Comparison of ENCODE assay signal across 8 cellular contexts in the genomic region with DNA sequence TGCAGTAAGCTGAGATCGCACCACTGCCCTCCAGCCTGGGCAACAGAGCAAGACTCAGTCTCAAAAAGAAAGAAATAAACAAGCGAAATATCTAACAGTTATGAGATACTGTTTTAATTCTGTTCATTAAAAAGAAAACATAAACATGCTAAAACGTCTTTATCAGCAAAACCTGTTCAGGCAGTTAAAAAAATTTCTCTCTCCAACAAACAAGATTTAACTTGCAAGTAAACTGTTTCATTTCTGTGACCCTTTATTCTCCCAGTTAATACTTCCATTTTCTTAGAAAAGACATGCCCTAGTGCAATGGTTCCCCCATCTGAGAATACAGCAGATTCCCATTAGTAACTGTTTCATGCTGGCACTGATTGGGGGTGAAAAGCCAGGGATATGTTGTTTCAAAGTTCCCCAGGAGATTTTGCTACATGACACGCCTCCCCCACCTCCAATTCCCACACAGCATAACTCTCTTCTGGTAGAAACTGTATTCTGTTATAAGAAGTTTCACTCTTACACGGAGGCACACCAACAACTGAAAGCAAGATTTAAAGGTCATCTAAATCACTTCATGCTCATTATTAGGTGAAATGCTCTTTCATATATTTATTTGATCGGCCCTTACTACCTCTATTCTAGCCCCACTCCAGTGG. TPM values are rescaled to one million over a fixed set of nuclear protein-coding genes. Genes with fewer than 3 reads are reported as not detected.
A peak's percentile ranks its signal among the peaks of the same experiment; 100 is the strongest.
DNase-seq lines count a peak whose midpoint lies in the region; ATAC-seq, FAIRE-seq and TF ChIP-seq lines count a peak whose summit lies in the region.

No MANE protein-coding gene starts in this region.

- DNase-seq in GM18507 (ENCODE audit: extremely low spot score, insufficient read length, low read depth) (no peak), RWPE2 (ENCODE audit: low spot score) (no peak), NCI-H2107 (lab: John Stamatoyannopoulos, UW) (no peak), HFFc6 (no peak), ureter (ENCODE audit: low spot score) (no peak), NCI-H1436 treated with DMSO at 0.1 percent for 48 hours (lab: John Stamatoyannopoulos, UW) (no peak)
- DNase-seq in naive thymus-derived CD4-positive, alpha-beta T cell, result no peak

- H3K27me3 ChIP-seq in RWPE2 (ENCODE audit: insufficient read depth, poor library complexity, severe bottlenecking), result no peaks in the 10 kb centered on the region
- no peaks in the 10 kb centered on the region for H3K27me3 ChIP-seq in naive thymus-derived CD4-positive, alpha-beta T cell (ENCODE audit: control insufficient read depth in 2 of 2, insufficient read depth in 2 of 2, low read length in 2 of 2)

- peak overlapping the region; percentile 3 to 73 (median 65) for H3K4me3 Mint-ChIP-seq in naive thymus-derived CD4-positive, alpha-beta T cell
- no peak overlapping the region for H3K4me3 Mint-ChIP-seq in HFFc6

- intact Hi-C loops in naive thymus-derived CD4-positive, alpha-beta T cell (cut with micrococcal nuclease), result loop anchor here in 1 of 2 donors (2.0 kb wide), 1 partner anchor 14 kb away; no protein-coding TSS in a partner anchor

- H3K4me3 ChIP-seq in RWPE2 (ENCODE audit: severe bottlenecking), result no peak overlapping the region
- H3K4me3 ChIP-seq in naive thymus-derived CD4-positive, alpha-beta T cell (ENCODE audit: low read length), result no peak overlapping the region

- H3K4me1 ChIP-seq in RWPE2 (ENCODE audit: insufficient read depth, poor library complexity, severe bottlenecking), result peaks cover 30% of the 10 kb centered on the region
- H3K4me1 ChIP-seq in naive thymus-derived CD4-positive, alpha-beta T cell (ENCODE audit: control insufficient read depth in 2 of 2, insufficient read depth in 2 of 2, low read length in 2 of 2), result peaks cover 50 to 70% of the 10 kb centered on the region in 2 donors

- peaks cover 20% of the 10 kb centered on the region for H3K36me3 ChIP-seq in RWPE2 (ENCODE audit: low read depth)
- no peaks in the 10 kb centered on the region for H3K36me3 ChIP-seq in naive thymus-derived CD4-positive, alpha-beta T cell (ENCODE audit: control insufficient read depth in 2 of 3, insufficient read depth in 3 of 3, low read length in 3 of 3)

- peak overlapping the region; percentile 69 to 94 (median 89) for H3K27ac Mint-ChIP-seq in naive thymus-derived CD4-positive, alpha-beta T cell
- H3K27ac Mint-ChIP-seq in HFFc6, result no peak overlapping the region

- FAIRE-seq in GM18507 (lab: Jason Lieb, UNC), result peak; percentile 87

- no peaks in the 10 kb centered on the region for H3K9me3 Mint-ChIP-seq in naive thymus-derived CD4-positive, alpha-beta T cell
- no peaks in the 10 kb centered on the region for H3K9me3 Mint-ChIP-seq in HFFc6

- H3K27ac ChIP-seq in RWPE2 (ENCODE audit: poor library complexity, severe bottlenecking), result peak overlapping the region; percentile 92
- H3K27ac ChIP-seq in naive thymus-derived CD4-positive, alpha-beta T cell (ENCODE audit: low read depth, low read length), result peak overlapping the region; percentile 57

- peaks cover 0 to 23% (median 15%) of the 10 kb centered on the region in 5 donors for H3K36me3 Mint-ChIP-seq in naive thymus-derived CD4-positive, alpha-beta T cell
- H3K36me3 Mint-ChIP-seq in HFFc6 (ENCODE audit: low read depth), result peaks cover 5% of the 10 kb centered on the region

- no peak for TF ChIP-seq CTCF in RWPE2 (IDR thresholded peaks at IDR 0.05; ENCODE audit: poor library complexity, severe bottlenecking)
- no peak for TF ChIP-seq CTCF in HFFc6 (IDR thresholded peaks at IDR 0.05)

- POLR2A ChIA-PET in naive thymus-derived CD4-positive, alpha-beta T cell (lab: Charles Lee), result interaction anchor here (0.7 to 2.8 kb wide), 3 partner anchors 9 to 25 kb away, joined by 3 to 12 read pairs (median 6); a partner anchor contains a TSS

- no peaks in the 10 kb centered on the region for H3K27me3 Mint-ChIP-seq in naive thymus-derived CD4-positive, alpha-beta T cell
- H3K27me3 Mint-ChIP-seq in HFFc6 (ENCODE audit: insufficient read depth), result no peaks in the 10 kb centered on the region; the same call in 1 of the 2 replicates

- no peaks in the 10 kb centered on the region for H3K9me3 ChIP-seq in RWPE2 (ENCODE audit: severe bottlenecking)
- H3K9me3 ChIP-seq in naive thymus-derived CD4-positive, alpha-beta T cell (ENCODE audit: control insufficient read depth in 2 of 3, low read length in 3 of 3), result no peaks in the 10 kb centered on the region

- CTCF ChIA-PET in naive thymus-derived CD4-positive, alpha-beta T cell (lab: Charles Lee), result interaction anchor here (0.9 to 1.1 kb wide), 3 partner anchors 20 to 60 kb away, joined by 3 to 4 read pairs (median 3); no protein-coding TSS in a partner anchor

- ATAC-seq in HG02571 (IDR thresholded peaks at IDR 0.05; ENCODE audit: unreplicated experiment) (peak; percentile 75), RWPE2 (ENCODE audit: low read depth) (no peak)
- no peak for ATAC-seq in naive thymus-derived CD4-positive, alpha-beta T cell

- H3K4me1 Mint-ChIP-seq in naive thymus-derived CD4-positive, alpha-beta T cell, result peaks cover 57 to 98% (median 91%) of the 10 kb centered on the region in 7 donors
- H3K4me1 Mint-ChIP-seq in HFFc6 (ENCODE audit: low read depth), result peaks cover 5% of the 10 kb centered on the region; the same call in 1 of the 2 replicates

RNA-seq across cellular contexts. Expression of a gene that starts 24.4 kb away (rescaled TPM):
- total RNA-seq in naive thymus-derived CD4-positive, alpha-beta T cell, result 100 to 1,000 TPM; 117 to 193 (median 180) TPM
- polyA plus RNA-seq in naive thymus-derived CD4-positive, alpha-beta T cell, result 100 to 1,000 TPM; 134 to 142 TPM
- total RNA-seq in HFFc6 (2021; fragmentation: NEBNext Ultra II Directional; extraction: Animal tissue kit (Norgen Biotek cat#: 25700)), result 10 to 100 TPM; 25.5 to 37.7 (median 33.4) TPM
- 124 TPM for total RNA-seq in ureter
